Comparison of ENCODE assay signal across 9 cellular contexts in genomic region chr13:94362411-94362909, GRCh38.
DNase-seq lines count a peak whose midpoint lies in the region; ATAC-seq and TF ChIP-seq lines count a peak whose summit lies in the region.
"Had no signal": no experiment of that assay in that cellular context is flagged by ENCODE, and none has a peak within 500 bp of the region (broad histone marks: within the 10 kb centered on the region; RNA-seq: fewer than 3 reads in every experiment).

No MANE protein-coding gene starts in this region.

- H3K4ac ChIP-seq in mesenchymal stem cell (ENCODE audit: low read depth in 1 of 2, low read length in 2 of 2): no peak overlapping the region

- H4K8ac ChIP-seq in mesenchymal stem cell (ENCODE audit: low read length): no peak overlapping the region

- no peak overlapping the region for H2AFZ ChIP-seq in mesenchymal stem cell (ENCODE audit: low read depth, low read length)

- intact Hi-C loops in Calu3 (cut with micrococcal nuclease; ENCODE audit: unreplicated experiment): no loop called here

- no peak overlapping the region for H2BK120ac ChIP-seq in mesenchymal stem cell (ENCODE audit: low read depth, low read length)

- H2AK5ac ChIP-seq in mesenchymal stem cell (ENCODE audit: low read length, severe bottlenecking): no peak overlapping the region

- H4K91ac ChIP-seq in mesenchymal stem cell (ENCODE audit: low read length): no peak overlapping the region

- no peak overlapping the region for H2BK5ac ChIP-seq in mesenchymal stem cell (ENCODE audit: low read depth, low read length, poor library complexity, severe bottlenecking)

- no peak overlapping the region for H2BK12ac ChIP-seq in mesenchymal stem cell (ENCODE audit: low read length in 2 of 2)

- no peak for TF ChIP-seq CTCF in Calu3 (IDR thresholded peaks at IDR 0.05; ENCODE audit: unreplicated experiment)

- ATAC-seq in GM19467 (IDR thresholded peaks at IDR 0.05; ENCODE audit: unreplicated experiment) (peak; percentile 99), HG03558 (IDR thresholded peaks at IDR 0.05; ENCODE audit: extremely low read depth, unreplicated experiment) (peak; percentile 99)

- no peaks in the 10 kb centered on the region for H3K9me3 ChIP-seq in mesenchymal stem cell (ENCODE audit: control insufficient read depth, low read length)

- no peak overlapping the region for H3K23ac ChIP-seq in mesenchymal stem cell (ENCODE audit: low read length in 2 of 2)

- H3K18ac ChIP-seq in mesenchymal stem cell (ENCODE audit: low read depth in 1 of 2, low read length in 2 of 2): no peak overlapping the region

- H3K27ac Mint-ChIP-seq in Calu3 (ENCODE audit: unreplicated experiment): no peak overlapping the region
- H3K27ac Mint-ChIP-seq: dendritic cell treated with granulocyte-macrophage colony-stimulating factor and Interleukin-4, amounts not matched to agents 40 ng/mL and 50 ng/mL, for 4 days had no signal

- H3K79me1 ChIP-seq in mesenchymal stem cell (replicated peaks; ENCODE audit: low read length, poor library complexity, severe bottlenecking): no peaks in the 10 kb centered on the region

- peaks cover 2% of the 10 kb centered on the region for H3K9me3 Mint-ChIP-seq in Calu3 (ENCODE audit: low read depth, unreplicated experiment)
- H3K9me3 Mint-ChIP-seq: dendritic cell treated with granulocyte-macrophage colony-stimulating factor and Interleukin-4, amounts not matched to agents 40 ng/mL and 50 ng/mL, for 4 days had no signal

- no peak overlapping the region for H3K4me3 ChIP-seq in mesenchymal stem cell (ENCODE audit: insufficient read depth in 1 of 2, low read depth in 1 of 2, low read length in 2 of 2)

- DNase-seq in Calu3 (peak; percentile 30), NCI-H748 (lab: John Stamatoyannopoulos, UW; ENCODE audit: unreplicated experiment) (peak; percentile 80), mesenchymal stem cell (peak; percentile 88)
- peak; percentile 21 to 76 for DNase-seq in activated CD4-positive, alpha-beta T cell treated with anti-CD3 and anti-CD28 coated beads, Interleukin-2, amount 50 U/mL, for 24 hours (ENCODE audit: low read depth in 1 of 2, low spot score in 1 of 2)
- DNase-seq in effector CD8-positive, alpha-beta T cell (lab: John Stamatoyannopoulos, UW): peak; percentile 31
- peak; percentile 31 for DNase-seq in stimulated activated CD8-positive, alpha-beta memory T cell treated with anti-CD3 and anti-CD28 coated beads, Interleukin-4, amount 100 ng/mL, for 24 hours (ENCODE audit: low read depth)

- H3K14ac ChIP-seq in mesenchymal stem cell (ENCODE audit: low read length in 2 of 2): no peak overlapping the region

- peak overlapping the region; percentile 53 for H3K9ac ChIP-seq in mesenchymal stem cell (ENCODE audit: low read length)

- no peak overlapping the region for H2BK15ac ChIP-seq in mesenchymal stem cell (ENCODE audit: low read depth, poor library complexity, severe bottlenecking)

- under 1% methylated on average over 3 of the region's 4 CpGs for WGBS in mesenchymal stem cell

- H3K27me3 Mint-ChIP-seq in Calu3 (ENCODE audit: unreplicated experiment): no peaks in the 10 kb centered on the region
- H3K27me3 Mint-ChIP-seq: dendritic cell treated with granulocyte-macrophage colony-stimulating factor and Interleukin-4, amounts not matched to agents 40 ng/mL and 50 ng/mL, for 4 days had no signal

- no peak overlapping the region for H3K27ac ChIP-seq in mesenchymal stem cell (ENCODE audit: low read length, poor library complexity, severe bottlenecking)

- no peaks in the 10 kb centered on the region for H3K4me1 Mint-ChIP-seq in Calu3 (ENCODE audit: low read depth, unreplicated experiment)

- BruUV-seq in Calu3 (replicated peaks; lab: Mats Ljungman, UMichigan): no TSS peak

- CTCF ChIA-PET in Calu3 (lab: Charles Lee): no interaction called here

- no peaks in the 10 kb centered on the region for H3K36me3 Mint-ChIP-seq in Calu3 (ENCODE audit: insufficient read depth, unreplicated experiment)

- no peaks in the 10 kb centered on the region for H3K4me1 ChIP-seq in mesenchymal stem cell (ENCODE audit: control insufficient read depth, insufficient read depth, low read depth, low read length)

- no peaks in the 10 kb centered on the region for H3K36me3 ChIP-seq in mesenchymal stem cell (ENCODE audit: control insufficient read depth in 1 of 2, insufficient read depth in 2 of 2, low read depth in 1 of 2, low read length in 2 of 2)

- no peaks in the 10 kb centered on the region for H3K27me3 ChIP-seq in mesenchymal stem cell (ENCODE audit: control insufficient read depth in 1 of 2, insufficient read depth in 1 of 2, low read length in 2 of 2)

- no peak overlapping the region for H3K4me3 Mint-ChIP-seq in Calu3 (ENCODE audit: low read depth, unreplicated experiment)
- H3K4me3 Mint-ChIP-seq: dendritic cell treated with granulocyte-macrophage colony-stimulating factor and Interleukin-4, amounts not matched to agents 40 ng/mL and 50 ng/mL, for 4 days had no signal

- H3K4me2 ChIP-seq in mesenchymal stem cell (ENCODE audit: low read length, poor library complexity, severe bottlenecking): no peak overlapping the region

Comparison
In these comparisons a context has a peak if more than half of its experiments do, and no peak if none do; other contexts are left out.
1. DNase-seq: peak in every context shown above with its lines; median percentile 88 in mesenchymal stem cell; 80 in NCI-H748; 48 in activated CD4-positive, alpha-beta T cell treated with anti-CD3 and anti-CD28 coated beads, Interleukin-2, amount 50 U/mL, for 24 hours; 31 in effector CD8-positive, alpha-beta T cell; 31 in stimulated activated CD8-positive, alpha-beta memory T cell treated with anti-CD3 and anti-CD28 coated beads, Interleukin-4, amount 100 ng/mL, for 24 hours; 30 in Calu3.